ENCODE assay signal across 8 cellular contexts in the genomic region with DNA sequence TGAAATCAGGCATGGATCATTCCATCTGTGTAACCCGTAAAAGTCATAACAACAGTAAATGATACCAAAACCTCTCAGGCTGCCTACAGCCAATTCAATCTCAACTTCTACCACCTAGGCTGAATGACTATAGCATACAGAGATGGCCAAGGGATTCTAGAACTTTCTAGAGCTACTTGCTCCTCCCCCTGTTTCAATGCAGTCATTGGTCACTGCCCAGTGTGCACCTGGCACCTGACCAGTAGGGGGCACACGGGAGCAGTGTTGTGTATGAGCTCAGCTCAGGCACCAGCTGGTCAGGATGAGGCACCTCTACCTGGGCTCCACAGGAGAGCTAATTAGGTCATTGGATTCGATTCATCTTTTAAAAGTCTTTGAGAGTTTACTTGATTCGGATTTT.
A peak's percentile ranks its signal among the peaks of the same experiment; 100 is the strongest.
DNase-seq lines count a peak whose midpoint lies in the region; ATAC-seq and TF ChIP-seq lines count a peak whose summit lies in the region.

No MANE protein-coding gene starts in this region.

- peak; percentile 66 for TF ChIP-seq CTCF in LNCaP clone FGC (IDR thresholded peaks at IDR 0.05; ENCODE audit: control insufficient read depth, extremely low read depth, insufficient read depth)
- peak; percentile 55 for TF ChIP-seq CTCF in fibroblast of the aortic adventitia (IDR thresholded peaks at IDR 0.05; ENCODE audit: insufficient read depth, low read length)

- ATAC-seq in GM21526 (IDR thresholded peaks at IDR 0.05; ENCODE audit: low FRiP score, unreplicated experiment) (peak; percentile 80), HG03025 (IDR thresholded peaks at IDR 0.05; ENCODE audit: low FRiP score, unreplicated experiment) (no peak)

- DNase-seq in NCI-H2081 (lab: John Stamatoyannopoulos, UW) (peak; percentile 22 to 34), NCI-H2081 treated with DMSO at 0.1 percent for 48 hours (lab: John Stamatoyannopoulos, UW) (no peak), LNCaP clone FGC (ENCODE audit: low read depth) (no peak), fibroblast of the aortic adventitia (ENCODE audit: low read depth) (no peak)
- peak; percentile 20 to 29 for DNase-seq in activated CD4-positive, alpha-beta T cell treated with anti-CD3 and anti-CD28 coated beads, Interleukin-2, amount 50 U/mL, for 4 hours
- peak; percentile 52 for DNase-seq in stimulated activated CD4-positive, alpha-beta T cell treated with anti-CD3 and anti-CD28 coated beads, Interleukin-4, amount 100 ng/mL, for 1 hour

- H3K4me3 ChIP-seq in LNCaP clone FGC (ENCODE audit: low read depth, low read length) (no peak overlapping the region), fibroblast of the aortic adventitia (ENCODE audit: low read depth, low read length) (no peak overlapping the region)

Comparison
In these comparisons a context has a peak if more than half of its experiments do, and no peak if none do; other contexts are left out.
1. DNase-seq: peak in NCI-H2081 (2 of 2), activated CD4-positive, alpha-beta T cell treated with anti-CD3 and anti-CD28 coated beads, Interleukin-2, amount 50 U/mL, for 4 hours (2 of 2) and stimulated activated CD4-positive, alpha-beta T cell treated with anti-CD3 and anti-CD28 coated beads, Interleukin-4, amount 100 ng/mL, for 1 hour (single experiment); none in NCI-H2081 treated with DMSO at 0.1 percent for 48 hours (single experiment), LNCaP clone FGC (single experiment) and fibroblast of the aortic adventitia (single experiment).